In genomic region chr14:55121628-55122440, GRCh38 we compare ENCODE assay signal across 13 cellular contexts. TPM values are rescaled to one million over a fixed set of nuclear protein-coding genes. Genes with fewer than 3 reads are reported as not detected.
A peak's percentile ranks its signal among the peaks of the same experiment; 100 is the strongest.
DNase-seq lines count a peak whose midpoint lies in the region; ATAC-seq and TF ChIP-seq lines count a peak whose summit lies in the region.
"Had no signal": no experiment of that assay in that cellular context is flagged by ENCODE, and none has a peak within 500 bp of the region (broad histone marks: within the 10 kb centered on the region; RNA-seq: fewer than 3 reads in every experiment).

No MANE protein-coding gene starts in this region.

- peaks cover 54% of the 10 kb centered on the region for H3K4me1 Mint-ChIP-seq in type B pancreatic cell (ENCODE audit: unreplicated experiment)

- H3K4me1 ChIP-seq in Panc1 (ENCODE audit: control insufficient read depth, insufficient read depth, low read length) = peaks cover 15% of the 10 kb centered on the region
- H3K4me1 ChIP-seq in colonic mucosa = peaks cover 29% of the 10 kb centered on the region
- H3K4me1 ChIP-seq in mucosa of rectum (ENCODE audit: control insufficient read depth in 2 of 2, insufficient read depth in 2 of 2, low read length in 2 of 2) = peaks cover 58 to 85% of the 10 kb centered on the region in 2 donors

- peaks cover 5% of the 10 kb centered on the region for H3K27me3 Mint-ChIP-seq in type B pancreatic cell
- H3K27me3 Mint-ChIP-seq: activated T-helper 17 cell treated with anti-CD3 and anti-CD28 coated beads, Interleukin-2, amount 50 U/mL, for 72 hours had no signal

- TF ChIP-seq CTCF in Panc1 (IDR thresholded peaks at IDR 0.05) = no peak
- no peak for TF ChIP-seq CTCF in colonic mucosa (IDR thresholded peaks at IDR 0.05)
- no peak for TF ChIP-seq CTCF in type B pancreatic cell (conservative IDR thresholded peaks at IDR 0.05)

- peak overlapping the region; percentile 96 for H3K27ac Mint-ChIP-seq in type B pancreatic cell

- H3K27me3 ChIP-seq in Panc1 (ENCODE audit: control insufficient read depth, insufficient read depth, low read length) (no peaks in the 10 kb centered on the region), colonic mucosa (no peaks in the 10 kb centered on the region), mucosa of rectum (ENCODE audit: control insufficient read depth in 2 of 2, insufficient read depth in 2 of 2, low read length in 2 of 2) (no peaks in the 10 kb centered on the region)
- H3K27me3 ChIP-seq: sigmoid colon had no signal

- H3K4me3 ChIP-seq in Panc1 (ENCODE audit: low read depth in 2 of 2, low read length in 2 of 2) (no peak overlapping the region), colonic mucosa (no peak overlapping the region), mucosa of rectum (ENCODE audit: low read length in 2 of 2) (peak overlapping the region; percentile 28 to 69)
- H3K4me3 ChIP-seq: BLaER1, sigmoid colon had no signal

- in situ Hi-C loops in Panc1 (cut with HindIII; ENCODE audit: low pct_unique_long_range_greater_than_20kb, low sequenced_read_pairs) = no loop called here

- H3K36me3 Mint-ChIP-seq in type B pancreatic cell = peaks cover 4% of the 10 kb centered on the region
- H3K36me3 Mint-ChIP-seq: IgD-negative memory B cell had no signal

- H3K9me3 ChIP-seq in Panc1 (ENCODE audit: control insufficient read depth, insufficient read depth, low read depth, low read length) = no peaks in the 10 kb centered on the region
- no peaks in the 10 kb centered on the region for H3K9me3 ChIP-seq in colonic mucosa
- H3K9me3 ChIP-seq in mucosa of rectum (ENCODE audit: control insufficient read depth in 2 of 2, low read length in 2 of 2) = no peaks in the 10 kb centered on the region
- H3K9me3 ChIP-seq: BLaER1, sigmoid colon had no signal

- ATAC-seq in Panc1 = peak; percentile 54
- ATAC-seq in HG03045 (IDR thresholded peaks at IDR 0.05; ENCODE audit: unreplicated experiment) = no peak
- no peak for ATAC-seq in GM21423 (IDR thresholded peaks at IDR 0.05; ENCODE audit: unreplicated experiment)
- ATAC-seq: activated T-helper 17 cell treated with anti-CD3 and anti-CD28 coated beads, Interleukin-2, amount 50 U/mL, for 72 hours had no signal

- H3K36me3 ChIP-seq in Panc1 (ENCODE audit: control insufficient read depth, insufficient read depth, low read length) (no peaks in the 10 kb centered on the region), colonic mucosa (no peaks in the 10 kb centered on the region), mucosa of rectum (ENCODE audit: control insufficient read depth in 2 of 2, insufficient read depth in 2 of 2, low read length in 2 of 2) (no peaks in the 10 kb centered on the region)
- H3K36me3 ChIP-seq: BLaER1, sigmoid colon had no signal

- H3K9me3 Mint-ChIP-seq in type B pancreatic cell = no peaks in the 10 kb centered on the region
- H3K9me3 Mint-ChIP-seq: activated T-helper 17 cell treated with anti-CD3 and anti-CD28 coated beads, Interleukin-2, amount 50 U/mL, for 72 hours; IgD-negative memory B cell had no signal

- H3K4me3 Mint-ChIP-seq in type B pancreatic cell = peak overlapping the region; percentile 74
- H3K4me3 Mint-ChIP-seq: activated T-helper 17 cell treated with anti-CD3 and anti-CD28 coated beads, Interleukin-2, amount 50 U/mL, for 72 hours had no signal

- DNase-seq in Panc1 (ENCODE audit: low read depth, low spot score) = no peak
- DNase-seq in colonic mucosa = no peak
- DNase-seq in type B pancreatic cell (ENCODE audit: extremely low spot score, unreplicated experiment) = no peak
- DNase-seq in COLO668 (lab: John Stamatoyannopoulos, UW; ENCODE audit: unreplicated experiment) = no peak
- DNase-seq: amniotic stem cell, DND-41, sigmoid colon had no signal

- CTCF ChIA-PET in Panc1 (lab: Charles Lee) = no interaction called here

- H3K27ac ChIP-seq in Panc1 (ENCODE audit: low read length) (peak overlapping the region; percentile 57), colonic mucosa (peak overlapping the region; percentile 95), mucosa of rectum (ENCODE audit: low read depth in 2 of 2, low read length in 2 of 2) (peak overlapping the region; percentile 96 to 99)
- H3K27ac ChIP-seq: BLaER1 had no signal

- no TSS peak for BruUV-seq in Panc1 (replicated peaks; lab: Mats Ljungman, UMichigan)

- POLR2A ChIA-PET in Panc1 (lab: Charles Lee) = interaction anchor here (0.7 kb wide), 1 partner anchor 115 kb away, joined by 13 read pairs; no protein-coding TSS in a partner anchor

- peak overlapping the region in 1 of 2 donors; percentile 94 for H3K9ac ChIP-seq in colonic mucosa (ENCODE audit: low read depth in 2 of 2, low read length in 2 of 2)
- peak overlapping the region; percentile 49 to 53 for H3K9ac ChIP-seq in mucosa of rectum (ENCODE audit: low read depth in 1 of 2, low read length in 2 of 2)
- H3K9ac ChIP-seq: BLaER1 had no signal

- intact Hi-C loops in Panc1 (cut with micrococcal nuclease; ENCODE audit: unreplicated experiment) (no loop called here), colonic mucosa (cut with DNase I) (no loop called here)

RNA-seq across cellular contexts. Expression of gene LGALS3, which starts 7.2 kb away (rescaled TPM):
- total RNA-seq in Panc1 (2021; ENCODE audit: unreplicated experiment) (146 TPM), colonic mucosa (1,000 to 10,000 TPM; 1,592 to 1,798 TPM), type B pancreatic cell (ENCODE audit: low replicate concordance) (120 and 497 TPM in 2 replicates)
- polyA plus RNA-seq in Panc1 (2012; ENCODE audit: insufficient read length) = 143 TPM

Comparison
In these comparisons a context has a peak if more than half of its experiments do, and no peak if none do; other contexts are left out.
1. H3K4me3 ChIP-seq: peak in mucosa of rectum (2 of 2); none in Panc1 (0 of 2) and colonic mucosa (single experiment).
2. Peak in every context shown above with its lines, with median percentiles within 50 percentile points of each other: H3K27ac ChIP-seq.